ENCODE assay signal across 11 cellular contexts in genomic region chr4:38949416-38950051, GRCh38.
DNase-seq lines count a peak whose midpoint lies in the region; ATAC-seq and TF ChIP-seq lines count a peak whose summit lies in the region.
"Had no signal": no experiment of that assay in that cellular context is flagged by ENCODE, and none has a peak within 500 bp of the region (broad histone marks: within the 10 kb centered on the region; RNA-seq: fewer than 3 reads in every experiment).

No MANE protein-coding gene starts in this region.

- no peak overlapping the region for H3K4me2 ChIP-seq in fibroblast of lung (ENCODE audit: extremely low read depth, insufficient read depth, low read length)
- H3K4me2 ChIP-seq: BLaER1 treated with 17β-estradiol and CSF1 and Interleukin-3, amounts not matched to agents 10 nM and 100 nM had no signal

- no peak for ATAC-seq in HG03039 (IDR thresholded peaks at IDR 0.05; ENCODE audit: unreplicated experiment)

- H3K36me3 ChIP-seq in fibroblast of lung (ENCODE audit: control insufficient read depth, insufficient read depth, low read length) (peaks cover 3% of the 10 kb centered on the region), stomach smooth muscle (ENCODE audit: control insufficient read depth in 2 of 2, insufficient read depth in 2 of 2, low read length in 2 of 2) (peaks cover 0 to 3% of the 10 kb centered on the region in 2 donors)
- H3K36me3 ChIP-seq: BLaER1 treated with 17β-estradiol and CSF1 and Interleukin-3, amounts not matched to agents 10 nM and 100 nM had no signal

- no peak for TF ChIP-seq CTCF in fibroblast of lung (conservative IDR thresholded peaks at IDR 0.05 in 1 of 2, IDR thresholded peaks at IDR 0.05 in 1 of 2; ENCODE audit: low read depth in 1 of 2, low read length in 2 of 2)

- H3K9ac ChIP-seq in fibroblast of lung (ENCODE audit: insufficient read depth, low read length) (no peak overlapping the region), stomach smooth muscle (ENCODE audit: low read length in 2 of 2) (peak overlapping the region in 1 of 2 donors; percentile 60)
- H3K9ac ChIP-seq: BLaER1 treated with 17β-estradiol and CSF1 and Interleukin-3, amounts not matched to agents 10 nM and 100 nM had no signal

- H3K27me3 ChIP-seq in fibroblast of lung (ENCODE audit: control insufficient read depth, insufficient read depth, low read length) = no peaks in the 10 kb centered on the region
- H3K27me3 ChIP-seq in stomach smooth muscle (ENCODE audit: control insufficient read depth in 1 of 2, insufficient read depth in 2 of 2, low read length in 2 of 2) = no peaks in the 10 kb centered on the region
- H3K27me3 ChIP-seq: BLaER1 treated with 17β-estradiol and CSF1 and Interleukin-3, amounts not matched to agents 10 nM and 100 nM had no signal

- no peaks in the 10 kb centered on the region for H3K79me2 ChIP-seq in fibroblast of lung (ENCODE audit: control insufficient read depth, insufficient read depth, low read length)

- peaks cover 19% of the 10 kb centered on the region for H3K4me1 ChIP-seq in fibroblast of lung (ENCODE audit: control insufficient read depth, extremely low read depth, insufficient read depth, low read length)
- peaks cover 21% of the 10 kb centered on the region for H3K4me1 ChIP-seq in stomach smooth muscle (ENCODE audit: control insufficient read depth, insufficient read depth, low read length)
- H3K4me1 ChIP-seq: BLaER1 treated with 17β-estradiol and CSF1 and Interleukin-3, amounts not matched to agents 10 nM and 100 nM had no signal

- peak; percentile 8 for DNase-seq in activated naive CD4-positive, alpha-beta T cell treated with Interleukin-2 at 50 U/mL for 16 hours
- DNase-seq in activated naive CD4-positive, alpha-beta T cell (lab: John Stamatoyannopoulos, UW) = no peak
- DNase-seq in activated T-cell treated with anti-CD3 and anti-CD28 coated beads, Interleukin-2, amount 50 U/mL, for 1 hour = peak; percentile 20
- peak; percentile 32 to 64 for DNase-seq in fibroblast of lung (ENCODE audit: low read depth in 2 of 2)
- DNase-seq in Ammon's horn (ENCODE audit: low spot score) = no peak
- no peak for DNase-seq in middle frontal gyrus (ENCODE audit: extremely low spot score, low spot score)
- DNase-seq: kidney glomerular epithelial cell, NCI-H82 had no signal

- H3K9me3 ChIP-seq in fibroblast of lung (ENCODE audit: control insufficient read depth, insufficient read depth, low read depth, low read length) (no peaks in the 10 kb centered on the region), stomach smooth muscle (ENCODE audit: control insufficient read depth in 2 of 2, low read length in 2 of 2) (no peaks in the 10 kb centered on the region)
- H3K9me3 ChIP-seq: BLaER1 treated with 17β-estradiol and CSF1 and Interleukin-3, amounts not matched to agents 10 nM and 100 nM had no signal

- H4K20me1 ChIP-seq in fibroblast of lung (ENCODE audit: control insufficient read depth, extremely low read depth, insufficient read depth, low read length) = no peaks in the 10 kb centered on the region
- H4K20me1 ChIP-seq: BLaER1 treated with 17β-estradiol and CSF1 and Interleukin-3, amounts not matched to agents 10 nM and 100 nM had no signal

- H3K4me3 ChIP-seq in fibroblast of lung (replicated peaks in 1 of 4; ENCODE audit: control extremely low read depth in 1 of 4, insufficient read depth in 1 of 4, low read depth in 3 of 4, low read length in 4 of 4) = no peak overlapping the region
- peak overlapping the region; percentile 4 to 15 for H3K4me3 ChIP-seq in stomach smooth muscle (ENCODE audit: low read length in 2 of 2)
- H3K4me3 ChIP-seq: BLaER1 treated with 17β-estradiol and CSF1 and Interleukin-3, amounts not matched to agents 10 nM and 100 nM had no signal

- no peak overlapping the region for H2AFZ ChIP-seq in fibroblast of lung (ENCODE audit: low read length)

- H3K27ac ChIP-seq in fibroblast of lung (ENCODE audit: insufficient read depth, low read length) (no peak overlapping the region), stomach smooth muscle (ENCODE audit: low read length) (peak overlapping the region; percentile 79)
- H3K27ac ChIP-seq: BLaER1 treated with 17β-estradiol and CSF1 and Interleukin-3, amounts not matched to agents 10 nM and 100 nM had no signal

Comparison
In these comparisons a context has a peak if more than half of its experiments do, and no peak if none do; other contexts are left out.
1. DNase-seq: peak in activated naive CD4-positive, alpha-beta T cell treated with Interleukin-2 at 50 U/mL for 16 hours (single experiment), activated T-cell treated with anti-CD3 and anti-CD28 coated beads, Interleukin-2, amount 50 U/mL, for 1 hour (single experiment) and fibroblast of lung (2 of 2); none in activated naive CD4-positive, alpha-beta T cell (0 of 4), Ammon's horn (single experiment) and middle frontal gyrus (single experiment).
2. H3K4me3 ChIP-seq: peak in stomach smooth muscle (2 of 2); none in fibroblast of lung (0 of 4).